Comparison of ENCODE assay signal across 30 cellular contexts in the genomic region with DNA sequence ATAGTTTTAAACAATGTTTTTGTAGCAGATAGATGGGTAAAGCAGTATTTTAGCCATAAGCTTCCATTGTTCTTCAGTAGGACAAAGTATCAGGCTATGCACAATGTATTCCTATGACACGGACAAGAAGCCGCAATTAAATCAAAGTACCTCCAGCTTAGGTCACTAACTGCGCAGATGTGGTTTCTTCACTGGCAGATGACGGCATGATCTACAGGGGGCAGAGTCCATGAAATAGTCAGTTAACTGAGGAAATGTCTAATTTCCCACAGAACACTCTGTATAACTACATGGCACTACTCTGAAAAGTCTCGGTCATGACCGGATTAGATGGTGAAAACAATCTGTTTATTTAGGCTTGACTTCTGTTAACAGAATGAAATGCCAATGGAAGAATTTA.
"Had no signal": no experiment of that assay in that cellular context is flagged by ENCODE, and none has a peak within 500 bp of the region (broad histone marks: within the 10 kb centered on the region; RNA-seq: fewer than 3 reads in every experiment).

No MANE protein-coding gene starts in this region.

- H3K27me3 ChIP-seq: adrenal gland, ascending aorta, body of pancreas, brain microvascular endothelial cell, breast epithelium, cardiac muscle cell had no signal

- H3K4me3 ChIP-seq: adrenal gland, ascending aorta, body of pancreas, breast epithelium, cardiac muscle cell had no signal

- FAIRE-seq: astrocyte had no signal

- H3K36me3 ChIP-seq: adrenal gland, ascending aorta, brain microvascular endothelial cell, breast epithelium, cardiac muscle cell had no signal

- DNase-seq: activated effector memory CD4-positive, alpha-beta T cell treated with anti-CD3 and anti-CD28 coated beads, Interleukin-2, amount 50 U/mL, for 16 hours; activated effector memory CD4-positive, alpha-beta T cell treated with Interleukin-2 at 50 U/mL for 16 hours; activated gamma-delta T cell; activated gamma-delta T cell treated with Interleukin-2 at 50 U/mL for 16 hours; activated naive CD4-positive, alpha-beta T cell; activated naive CD4-positive, alpha-beta T cell treated with anti-CD3 and anti-CD28 coated beads for 36 hours; activated naive CD4-positive, alpha-beta T cell treated with anti-CD3 and anti-CD28 coated beads, Interleukin-2, amount 10 ng/mL, durations not matched to agents 7 days and 5 days; activated naive CD4-positive, alpha-beta T cell treated with anti-CD3 and anti-CD28 coated beads, Interleukin-2, amount 50 U/mL, for 16 hours; activated naive CD4-positive, alpha-beta T cell treated with Interleukin-2 at 50 U/mL for 16 hours; activated naive CD8-positive, alpha-beta T cell treated with anti-CD3 and anti-CD28 coated beads for 36 hours; activated naive CD8-positive, alpha-beta T cell treated with anti-CD3 and anti-CD28 coated beads, Interleukin-2, amount 10 ng/mL, durations not matched to agents 7 days and 5 days; activated naive CD8-positive, alpha-beta T cell treated with anti-CD3 and anti-CD28 coated beads, Interleukin-2, amount 50 U/mL, for 24 hours; activated T-cell treated with anti-CD3 and anti-CD28 coated beads, Interleukin-2, amount 50 U/mL, for 24 hours; activated T-cell treated with anti-CD3 and anti-CD28 coated beads, Interleukin-2, amount 50 U/mL, for 4 hours; activated T-cell treated with anti-CD3 and anti-CD28 coated beads, Interleukin-2, amount 50 U/mL, for 48 hours; activated T-cell treated with anti-CD3 and anti-CD28 coated beads, Interleukin-2, amount 50 U/mL, for 72 hours; adrenal gland; amniotic stem cell; amygdala; anterior cingulate cortex; aorta; body of pancreas; brain microvascular endothelial cell; caudate nucleus; central memory CD4-positive, alpha-beta T cell; cerebellar nuclear complex had no signal
